Comparison of ENCODE assay signal across 9 cellular contexts in the genomic region with DNA sequence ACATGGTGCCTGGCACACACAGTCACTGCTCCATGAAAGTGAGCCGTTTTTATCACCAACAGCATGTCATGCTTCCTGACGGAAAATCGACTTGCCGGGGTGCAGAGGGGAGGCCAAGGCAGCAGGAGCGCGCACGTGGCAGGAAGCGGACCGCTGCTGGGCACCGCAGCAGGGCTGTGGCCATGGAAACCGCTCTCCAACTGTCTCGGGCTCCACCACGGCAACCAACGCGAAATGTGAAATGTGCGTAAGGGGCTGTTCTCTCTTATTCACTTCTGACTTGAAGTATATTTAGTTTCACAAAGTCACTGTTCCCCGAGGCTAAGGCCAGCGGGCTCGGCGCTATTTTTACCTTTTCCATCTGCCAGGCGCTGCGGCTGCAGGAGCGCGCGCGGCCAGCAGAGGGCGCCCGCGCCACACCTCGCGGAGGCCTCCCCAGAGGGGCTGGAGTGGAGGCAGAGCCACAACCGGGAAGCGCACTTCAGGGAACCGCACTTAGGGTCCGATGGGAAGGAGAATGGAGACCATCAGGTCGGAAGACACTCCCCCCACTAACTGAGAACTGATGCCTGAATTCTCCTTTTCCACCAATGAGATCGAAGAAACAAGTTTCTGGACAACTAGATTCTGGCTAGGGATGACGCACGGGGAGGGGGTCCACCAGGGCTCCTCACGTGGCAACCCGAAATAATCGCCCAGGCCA. TPM values are rescaled to one million over a fixed set of nuclear protein-coding genes. Genes with fewer than 3 reads are reported as not detected.
A peak's percentile ranks its signal among the peaks of the same experiment; 100 is the strongest.
DNase-seq lines count a peak whose midpoint lies in the region; ATAC-seq and TF ChIP-seq lines count a peak whose summit lies in the region.
"Had no signal": no experiment of that assay in that cellular context is flagged by ENCODE, and none has a peak within 500 bp of the region (broad histone marks: within the 10 kb centered on the region; RNA-seq: fewer than 3 reads in every experiment).

No MANE protein-coding gene starts in this region.

- H3K27me3 Mint-ChIP-seq in activated naive CD8-positive, alpha-beta T cell treated with anti-CD3 and anti-CD28 coated beads for 36 hours = no peaks in the 10 kb centered on the region

- peaks cover 49% of the 10 kb centered on the region for H3K36me3 Mint-ChIP-seq in activated naive CD8-positive, alpha-beta T cell treated with anti-CD3 and anti-CD28 coated beads for 36 hours

- peak overlapping the region; percentile 56 for H3K27ac Mint-ChIP-seq in activated naive CD8-positive, alpha-beta T cell treated with anti-CD3 and anti-CD28 coated beads for 36 hours

- ATAC-seq in GM18502 (IDR thresholded peaks at IDR 0.05; ENCODE audit: poor library complexity, unreplicated experiment) (no peak), HG03175 (IDR thresholded peaks at IDR 0.05; ENCODE audit: unreplicated experiment) (no peak)

- no peak overlapping the region for H3K4me3 Mint-ChIP-seq in activated naive CD8-positive, alpha-beta T cell treated with anti-CD3 and anti-CD28 coated beads for 36 hours

- no peak overlapping the region for H3K4me3 ChIP-seq in cardiac muscle cell

- intact Hi-C loops in posterior vena cava (cut with DNase I) = no loop called here

- H3K27ac ChIP-seq in cardiac muscle cell = peak overlapping the region; percentile 80

- in situ Hi-C loops in SK-MEL-5 (cut with HindIII; ENCODE audit: low pct_unique_long_range_greater_than_20kb, low sequenced_read_pairs) = no loop called here

- no peaks in the 10 kb centered on the region for H3K27me3 ChIP-seq in cardiac muscle cell

- no peaks in the 10 kb centered on the region for H3K9me3 ChIP-seq in cardiac muscle cell (ENCODE audit: low read depth)

- peaks cover 23% of the 10 kb centered on the region for H3K4me1 ChIP-seq in cardiac muscle cell (ENCODE audit: low read depth)

- DNase-seq in NOMO-1 treated with DMSO at 0.1 percent for 48 hours (lab: John Stamatoyannopoulos, UW; ENCODE audit: unreplicated experiment) (peak; percentile 36), NOMO-1 treated with dmso at 0.1 percent for 144 hours (lab: John Stamatoyannopoulos, UW; ENCODE audit: unreplicated experiment) (no peak), SK-MEL-5 (ENCODE audit: low read depth, low spot score) (peak; percentile 68), cardiac muscle cell (ENCODE audit: low read depth in 1 of 2, low spot score in 1 of 2) (peak; percentile 65 to 84), posterior vena cava (ENCODE audit: low spot score) (peak; percentile 90)
- peak; percentile 71 for DNase-seq in activated naive CD8-positive, alpha-beta T cell treated with anti-CD3 and anti-CD28 coated beads for 36 hours

- H3K9me3 Mint-ChIP-seq in activated naive CD8-positive, alpha-beta T cell treated with anti-CD3 and anti-CD28 coated beads for 36 hours = no peaks in the 10 kb centered on the region

- peak; percentile 99 for TF ChIP-seq CTCF in cardiac muscle cell (IDR thresholded peaks at IDR 0.05; ENCODE audit: low read depth, low read length)

- peaks cover 43% of the 10 kb centered on the region for H3K36me3 ChIP-seq in cardiac muscle cell

- H3K4me1 Mint-ChIP-seq in activated naive CD8-positive, alpha-beta T cell treated with anti-CD3 and anti-CD28 coated beads for 36 hours = peaks cover 17% of the 10 kb centered on the region

RNA-seq across cellular contexts. Expression of a gene that starts 19.7 kb away (rescaled TPM):
- 46.3 and 49.0 TPM in 2 replicates for total RNA-seq in SK-MEL-5 (2014; rRNA removed; shearing (Covaris generic))
- polyA plus RNA-seq in SK-MEL-5 (2015; cell fraction: cytosol; rRNA removed) = 98.4 and 127 TPM in 2 replicates
- 123 and 131 TPM in 2 replicates for polyA plus RNA-seq in SK-MEL-5 (2015; cell fraction: nucleus; rRNA removed)
- total RNA-seq in activated naive CD8-positive, alpha-beta T cell treated with anti-CD3 and anti-CD28 coated beads for 36 hours = 100 to 1,000 TPM; 192 to 196 TPM
- total RNA-seq in cardiac muscle cell (54.8 and 61.5 TPM in 2 replicates), posterior vena cava (10 to 100 TPM; 17.3 to 22.2 TPM)
- polyA plus RNA-seq in cardiac muscle cell = 34.0 and 39.2 TPM in 2 replicates

RNA-seq across cellular contexts. Expression of a gene that starts 47.8 kb away (rescaled TPM):
- not detected in 2 replicates for total RNA-seq in SK-MEL-5 (2014; rRNA removed; shearing (Covaris generic))
- not detected in 2 replicates for polyA plus RNA-seq in SK-MEL-5 (2015; cell fraction: cytosol; rRNA removed)
- not detected in 2 replicates for polyA plus RNA-seq in SK-MEL-5 (2015; cell fraction: nucleus; rRNA removed)
- total RNA-seq in activated naive CD8-positive, alpha-beta T cell treated with anti-CD3 and anti-CD28 coated beads for 36 hours = not detected
- total RNA-seq in cardiac muscle cell = not detected in 2 replicates
- not detected in 2 replicates for polyA plus RNA-seq in cardiac muscle cell
- not detected for total RNA-seq in posterior vena cava
- total RNA-seq: mononuclear cell had no signal
